Comparison of ENCODE assay signal across 30 cellular contexts in genomic region chr3:7432610-7433009, GRCh38.
"Had no signal": no experiment of that assay in that cellular context is flagged by ENCODE, and none has a peak within 500 bp of the region (broad histone marks: within the 10 kb centered on the region; RNA-seq: fewer than 3 reads in every experiment).

No MANE protein-coding gene starts in this region.

- H3K27me3 ChIP-seq: neutrophil, ovary, right lobe of liver, sigmoid colon, stomach, thyroid gland, tibial nerve, upper lobe of left lung, vagina had no signal

- H3K36me3 ChIP-seq: neutrophil, ovary, right lobe of liver, sigmoid colon, stomach, thoracic aorta, thyroid gland, tibial nerve, upper lobe of left lung, vagina had no signal

- ATAC-seq: naive thymus-derived CD8-positive, alpha-beta T cell; natural killer cell treated with Interleukin-12 subunit alpha and Interleukin-12 subunit beta and Interleukin-15 and Interleukin-18, amount 100 ng/mL, for 72 hours; psoas muscle; right cardiac atrium; stimulated activated effector memory CD8-positive, alpha-beta T cell treated with anti-CD3 and anti-CD28 coated beads, Interleukin-12 subunit alpha, Interleukin-12 subunit beta, amount 100 ng/mL, for 72 hours; stimulated activated naive B cell treated with anti-CD40 and anti-IgM and Interleukin-4, amounts not matched to agents 10 μg/mL and 1 μg/mL and 100 μg/mL, for 72 hours had no signal

- H3K9ac ChIP-seq: parathyroid adenoma had no signal

- H2AFZ ChIP-seq: parathyroid adenoma had no signal

- H3K9me3 ChIP-seq: neutrophil, ovary, right lobe of liver, thyroid gland, vagina had no signal

- H3K4me1 ChIP-seq: parathyroid adenoma, psoas muscle, right lobe of liver, stomach, thyroid gland, tibial nerve, upper lobe of left lung, vagina had no signal

- H3K27me3 Mint-ChIP-seq: progenitor cell of endocrine pancreas; stimulated activated naive B cell treated with anti-CD40 and anti-IgM and Interleukin-4, amounts not matched to agents 10 μg/mL and 1 μg/mL and 100 μg/mL, for 72 hours; stimulated activated naive CD8-positive, alpha-beta T cell treated with anti-CD3 and anti-CD28 coated beads, Interleukin-15, Interleukin-2, amounts not matched to agents 100 ng/mL and 50 ng/mL, for 24 hours had no signal

- H3K4me1 Mint-ChIP-seq: stimulated activated effector memory CD8-positive, alpha-beta T cell treated with anti-CD3 and anti-CD28 coated beads, Interleukin-12 subunit alpha, Interleukin-12 subunit beta, amount 100 ng/mL, for 72 hours; stimulated activated naive B cell treated with anti-CD40 and anti-IgM and Interleukin-4, amounts not matched to agents 10 μg/mL and 1 μg/mL and 100 μg/mL, for 72 hours had no signal

- H3K36me3 Mint-ChIP-seq: stimulated activated effector memory CD8-positive, alpha-beta T cell treated with anti-CD3 and anti-CD28 coated beads, Interleukin-12 subunit alpha, Interleukin-12 subunit beta, amount 100 ng/mL, for 72 hours; stimulated activated naive B cell treated with anti-CD40 and anti-IgM and Interleukin-4, amounts not matched to agents 10 μg/mL and 1 μg/mL and 100 μg/mL, for 72 hours had no signal

- H3K27ac ChIP-seq: neutrophil, ovary, parathyroid adenoma, psoas muscle, right lobe of liver, sigmoid colon, stomach, thoracic aorta, thyroid gland, tibial nerve, upper lobe of left lung, vagina had no signal

- DNase-seq: naive thymus-derived CD8-positive, alpha-beta T cell; nephron progenitor cell; nucleus accumbens; ovary; posterior cingulate gyrus; psoas muscle; right cardiac atrium; right lobe of liver; sigmoid colon; small intestine; stimulated activated CD4-positive, alpha-beta T cell treated with anti-CD3 and anti-CD28 coated beads, Interleukin-15, amount 100 ng/mL, for 24 hours; stimulated activated CD4-positive, alpha-beta T cell treated with anti-CD3 and anti-CD28 coated beads, Interleukin-2, amount 100 ng/mL, for 24 hours; stimulated activated CD4-positive, alpha-beta T cell treated with anti-CD3 and anti-CD28 coated beads, Interleukin-2, amount 100 ng/mL, for 48 hours; stimulated activated CD4-positive, alpha-beta T cell treated with anti-CD3 and anti-CD28 coated beads, Interleukin-4, amount 100 ng/mL, for 24 hours; stimulated activated naive B cell treated with anti-CD40 and anti-IgM and Interleukin-4, amounts not matched to agents 10 μg/mL and 1 μg/mL and 100 μg/mL, for 72 hours; stimulated activated naive CD4-positive, alpha-beta T cell treated with Interleukin-2 at 50 U/mL for 16 hours; stomach; thyroid gland; trophoblast cell; upper lobe of left lung had no signal

- H3K79me2 ChIP-seq: parathyroid adenoma had no signal

- H3K27ac Mint-ChIP-seq: naive thymus-derived CD8-positive, alpha-beta T cell; natural killer cell treated with Interleukin-12 subunit alpha and Interleukin-12 subunit beta and Interleukin-15 and Interleukin-18, amount 100 ng/mL, for 72 hours; nephron progenitor cell; progenitor cell of endocrine pancreas; stimulated activated effector memory CD8-positive, alpha-beta T cell treated with anti-CD3 and anti-CD28 coated beads, Interleukin-12 subunit alpha, Interleukin-12 subunit beta, amount 100 ng/mL, for 72 hours; stimulated activated naive B cell treated with anti-CD40 and anti-IgM and Interleukin-4, amounts not matched to agents 10 μg/mL and 1 μg/mL and 100 μg/mL, for 72 hours; stimulated activated naive CD8-positive, alpha-beta T cell treated with anti-CD3 and anti-CD28 coated beads, Interleukin-15, Interleukin-2, amounts not matched to agents 100 ng/mL and 50 ng/mL, for 24 hours had no signal

- H3K4me3 Mint-ChIP-seq: naive thymus-derived CD8-positive, alpha-beta T cell; natural killer cell treated with Interleukin-12 subunit alpha and Interleukin-12 subunit beta and Interleukin-15 and Interleukin-18, amount 100 ng/mL, for 72 hours; nephron progenitor cell; neural crest cell; stimulated activated effector memory CD8-positive, alpha-beta T cell treated with anti-CD3 and anti-CD28 coated beads, Interleukin-12 subunit alpha, Interleukin-12 subunit beta, amount 100 ng/mL, for 72 hours; stimulated activated naive B cell treated with anti-CD40 and anti-IgM and Interleukin-4, amounts not matched to agents 10 μg/mL and 1 μg/mL and 100 μg/mL, for 72 hours; stimulated activated naive CD8-positive, alpha-beta T cell treated with anti-CD3 and anti-CD28 coated beads, Interleukin-15, Interleukin-2, amounts not matched to agents 100 ng/mL and 50 ng/mL, for 24 hours had no signal

- H3K4me3 ChIP-seq: ovary, psoas muscle, right lobe of liver, sigmoid colon, stomach, thoracic aorta, thyroid gland, tibial nerve, upper lobe of left lung, vagina had no signal
